ENCODE assay signal across 18 cellular contexts in genomic region chr17:80675451-80676095, GRCh38.
DNase-seq lines count a peak whose midpoint lies in the region; ATAC-seq and TF ChIP-seq lines count a peak whose summit lies in the region.
"Had no signal": no experiment of that assay in that cellular context is flagged by ENCODE, and none has a peak within 500 bp of the region (broad histone marks: within the 10 kb centered on the region; RNA-seq: fewer than 3 reads in every experiment).

No MANE protein-coding gene starts in this region.

- H3K36me3 ChIP-seq in left lung, result no peaks in the 10 kb centered on the region
- no peaks in the 10 kb centered on the region for H3K36me3 ChIP-seq in upper lobe of left lung
- H3K36me3 ChIP-seq in A673 (ENCODE audit: insufficient read depth, low read length, poor library complexity, severe bottlenecking), result no peaks in the 10 kb centered on the region
- H3K36me3 ChIP-seq: suprapubic skin had no signal

- H3K27me3 Mint-ChIP-seq in T-helper 17 cell, result no peaks in the 10 kb centered on the region
- H3K27me3 Mint-ChIP-seq: activated T-cell treated with anti-CD3 and anti-CD28 coated beads, Interleukin-2, amount 50 U/mL, for 24 hours; IgD-negative memory B cell had no signal

- POLR2A ChIA-PET in A673 (lab: Charles Lee; ENCODE audit: low non-redundant PET), result no interaction called here

- no peak overlapping the region for H3K4me3 ChIP-seq in left lung
- no peak overlapping the region for H3K4me3 ChIP-seq in upper lobe of left lung
- no peak overlapping the region for H3K4me3 ChIP-seq in A673 (ENCODE audit: low read depth, low read length, poor library complexity, severe bottlenecking)
- H3K4me3 ChIP-seq: heart right ventricle, suprapubic skin had no signal

- H3K4me1 Mint-ChIP-seq in T-helper 17 cell, result peaks cover 41% of the 10 kb centered on the region

- WGBS in upper lobe of left lung, 2 donors, result 64 to 77% methylated on average over 9 to 19 of the region's 19 CpGs

- intact Hi-C loops in left lung (cut with DNase I), result no loop called here
- intact Hi-C loops in A673 (cut with micrococcal nuclease; ENCODE audit: unreplicated experiment), result no loop called here

- H3K4me1 ChIP-seq in left lung, result peaks cover 4 to 36% of the 10 kb centered on the region in 2 donors
- H3K4me1 ChIP-seq in upper lobe of left lung, result peaks cover 17 to 47% (median 27%) of the 10 kb centered on the region in 4 donors
- H3K4me1 ChIP-seq in A673 (ENCODE audit: insufficient read depth, low read length, poor library complexity, severe bottlenecking), result peaks cover 5% of the 10 kb centered on the region

- H3K27ac Mint-ChIP-seq in activated naive CD4-positive, alpha-beta T cell treated with anti-CD3 and anti-CD28 coated beads, Interleukin-2, amount 50 U/mL, for 72 hours, result peak overlapping the region; percentile 85 to 96
- H3K27ac Mint-ChIP-seq in T-helper 17 cell, result peak overlapping the region; percentile 16
- H3K27ac Mint-ChIP-seq: activated T-cell treated with anti-CD3 and anti-CD28 coated beads, Interleukin-2, amount 50 U/mL, for 24 hours; IgD-negative memory B cell had no signal

- H3K36me3 Mint-ChIP-seq in activated naive CD4-positive, alpha-beta T cell treated with anti-CD3 and anti-CD28 coated beads, Interleukin-2, amount 50 U/mL, for 72 hours, result peaks cover 21 to 28% of the 10 kb centered on the region in 2 donors
- peaks cover 6% of the 10 kb centered on the region for H3K36me3 Mint-ChIP-seq in T-helper 17 cell (ENCODE audit: low read depth)

- H3K9me3 Mint-ChIP-seq in activated naive CD4-positive, alpha-beta T cell treated with anti-CD3 and anti-CD28 coated beads, Interleukin-2, amount 50 U/mL, for 72 hours, result no peaks in the 10 kb centered on the region
- H3K9me3 Mint-ChIP-seq: activated T-cell treated with anti-CD3 and anti-CD28 coated beads, Interleukin-2, amount 50 U/mL, for 24 hours; IgD-negative memory B cell had no signal

- DNase-seq in activated naive CD4-positive, alpha-beta T cell treated with anti-CD3 and anti-CD28 coated beads, Interleukin-2, amount 50 U/mL, for 72 hours (ENCODE audit: low spot score in 2 of 2), result no peak
- DNase-seq in activated naive CD4-positive, alpha-beta T cell treated with anti-CD3 and anti-CD28 coated beads, Interleukin-2, amount 50 U/mL, for 16 hours, result no peak
- no peak for DNase-seq in T-helper 17 cell
- DNase-seq in left lung, result no peak
- peak in 1 of 2 donors; percentile 73 for DNase-seq in upper lobe of left lung
- no peak for DNase-seq in A673 (ENCODE audit: low spot score)
- DNase-seq in NCI-H748 (lab: John Stamatoyannopoulos, UW; ENCODE audit: unreplicated experiment), result no peak
- DNase-seq: activated T-cell treated with anti-CD3 and anti-CD28 coated beads, Interleukin-2, amount 50 U/mL, for 24 hours; amygdala; DMS 273 treated with DMSO at 0.1 percent for 48 hours; heart right ventricle; left ventricle myocardium superior; NCI-H146; NCI-H774; SHP77 treated with DMSO at 0.1 percent for 48 hours; stimulated activated CD8-positive, alpha-beta memory T cell treated with anti-CD3 and anti-CD28 coated beads, Interleukin-4, amount 100 ng/mL, for 48 hours had no signal

- H3K4me3 Mint-ChIP-seq in T-helper 17 cell, result no peak overlapping the region
- H3K4me3 Mint-ChIP-seq: activated T-cell treated with anti-CD3 and anti-CD28 coated beads, Interleukin-2, amount 50 U/mL, for 24 hours; IgD-negative memory B cell had no signal

- CTCF ChIA-PET in A673 (lab: Charles Lee), result no interaction called here

- H3K9me3 ChIP-seq in T-helper 17 cell (ENCODE audit: control insufficient read depth, low read length, poor library complexity, severe bottlenecking) (no peaks in the 10 kb centered on the region), left lung (no peaks in the 10 kb centered on the region), upper lobe of left lung (no peaks in the 10 kb centered on the region), A673 (ENCODE audit: low read depth, low read length, poor library complexity, severe bottlenecking) (no peaks in the 10 kb centered on the region)
- H3K9me3 ChIP-seq: suprapubic skin had no signal

- TF ChIP-seq CTCF in left lung (IDR thresholded peaks at IDR 0.05) (no peak), upper lobe of left lung (IDR thresholded peaks at IDR 0.05) (no peak), A673 (conservative IDR thresholded peaks at IDR 0.05; ENCODE audit: low read depth, low read length) (no peak)

- no peak for ATAC-seq in activated naive CD4-positive, alpha-beta T cell treated with anti-CD3 and anti-CD28 coated beads, Interleukin-2, amount 50 U/mL, for 72 hours
- no peak for ATAC-seq in T-helper 17 cell
- ATAC-seq in left lung, result peak; percentile 41
- peak; percentile 35 to 57 for ATAC-seq in upper lobe of left lung (ENCODE audit: low FRiP score in 2 of 2)
- ATAC-seq: heart right ventricle, left ventricle myocardium superior had no signal

- TF ChIP-seq EP300 in upper lobe of left lung (IDR thresholded peaks at IDR 0.05), result no peak

- H3K27me3 ChIP-seq in left lung (no peaks in the 10 kb centered on the region), upper lobe of left lung (no peaks in the 10 kb centered on the region), A673 (replicated peaks; ENCODE audit: insufficient read depth, low read depth, low read length, poor library complexity) (no peaks in the 10 kb centered on the region)
- H3K27me3 ChIP-seq: heart right ventricle, suprapubic skin had no signal

- no TSS peak for BruUV-seq in A673 (replicated peaks; lab: Mats Ljungman, UMichigan)

- H3K27ac ChIP-seq in left lung (peak overlapping the region in 1 of 2 donors; percentile 31), upper lobe of left lung (peak overlapping the region in 3 of 4 donors; percentile 53 to 76 (median 60)), A673 (ENCODE audit: low read depth, low read length, poor library complexity, severe bottlenecking) (no peak overlapping the region)
- H3K27ac ChIP-seq: heart right ventricle, suprapubic skin had no signal

- peak in 1 of 4 donors; percentile 18 for TF ChIP-seq POLR2A in upper lobe of left lung (IDR thresholded peaks at IDR 0.05)

Comparison
In these comparisons a context has a peak if more than half of its experiments do, and no peak if none do; other contexts are left out.
1. ATAC-seq: peak in left lung (single experiment) and upper lobe of left lung (2 of 2); none in activated naive CD4-positive, alpha-beta T cell treated with anti-CD3 and anti-CD28 coated beads, Interleukin-2, amount 50 U/mL, for 72 hours (0 of 2) and T-helper 17 cell (single experiment).